ENCODE assay signal across 8 cellular contexts in the genomic region with DNA sequence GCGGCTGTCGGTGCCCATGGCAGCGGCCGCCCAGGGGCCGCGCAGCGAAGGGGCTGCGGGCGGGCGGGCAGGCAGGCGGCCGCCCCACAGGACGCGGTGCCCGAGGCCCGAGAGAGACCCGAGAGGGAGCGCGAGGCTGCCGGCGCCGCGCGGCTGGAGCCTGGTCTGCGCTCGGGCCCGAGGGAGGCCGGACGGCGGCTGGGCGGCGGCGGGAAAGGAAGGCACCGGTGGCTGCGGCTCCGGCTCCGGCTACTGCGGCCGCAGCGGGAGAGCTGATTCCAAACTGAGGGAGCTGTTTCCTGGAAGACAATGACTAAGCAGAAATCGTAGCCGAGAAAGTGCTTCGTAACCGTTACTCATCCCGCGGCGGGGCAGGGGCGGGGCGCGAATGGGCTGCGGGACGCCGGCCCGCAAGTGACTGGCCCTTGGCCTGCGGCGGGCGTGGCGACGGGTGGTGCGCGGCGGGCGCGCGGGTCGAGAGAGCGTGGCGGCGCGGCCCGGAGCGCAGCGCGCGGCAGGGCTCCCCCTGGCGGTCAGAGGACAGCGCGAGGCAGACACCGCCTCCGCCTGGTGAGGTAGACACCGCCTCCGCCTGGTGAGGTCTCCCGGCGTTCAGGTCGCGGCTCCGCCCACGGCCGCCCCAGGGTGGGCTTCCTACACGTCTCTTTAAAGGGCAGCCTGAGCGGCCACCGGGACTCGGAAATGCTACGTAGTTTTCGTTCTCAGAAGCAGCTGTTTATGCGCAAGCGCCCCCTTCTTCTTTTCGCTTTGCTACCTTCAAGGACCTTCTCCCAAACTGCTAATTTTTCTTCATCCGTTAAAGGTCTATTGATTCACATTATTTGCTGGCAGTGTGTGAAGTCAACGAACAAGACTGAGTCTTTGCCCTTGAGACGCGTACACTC. TPM values are rescaled to one million over a fixed set of nuclear protein-coding genes. Genes with fewer than 3 reads are reported as not detected.
DNase-seq lines count a peak whose midpoint lies in the region; ATAC-seq and TF ChIP-seq lines count a peak whose summit lies in the region.

A gene with protein sequence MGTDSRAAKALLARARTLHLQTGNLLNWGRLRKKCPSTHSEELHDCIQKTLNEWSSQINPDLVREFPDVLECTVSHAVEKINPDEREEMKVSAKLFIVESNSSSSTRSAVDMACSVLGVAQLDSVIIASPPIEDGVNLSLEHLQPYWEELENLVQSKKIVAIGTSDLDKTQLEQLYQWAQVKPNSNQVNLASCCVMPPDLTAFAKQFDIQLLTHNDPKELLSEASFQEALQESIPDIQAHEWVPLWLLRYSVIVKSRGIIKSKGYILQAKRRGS (minus strand): TSS at position 285 of the 905 bp plus-strand sequence. CDS start 267 bp downstream, at position 18.

- peak; percentile 65 for TF ChIP-seq CTCF in AG10803 (conservative IDR thresholded peaks at IDR 0.05; ENCODE audit: low read length)
- TF ChIP-seq CTCF in chondrocyte (IDR thresholded peaks at IDR 0.05) = peak; percentile 93
- TF ChIP-seq CTCF in kidney epithelial cell (IDR thresholded peaks at IDR 0.05; ENCODE audit: insufficient read depth, low read length, poor library complexity, severe bottlenecking) = peak; percentile 60

- ATAC-seq in GM18909 (IDR thresholded peaks at IDR 0.05; ENCODE audit: poor library complexity, unreplicated experiment) (peak; percentile 95), HG03175 (IDR thresholded peaks at IDR 0.05; ENCODE audit: unreplicated experiment) (peak; percentile 95)

- H3K36me3 Mint-ChIP-seq in chondrocyte (ENCODE audit: low read depth) = peaks cover 1% of the 10 kb centered on the region

- H3K4me3 ChIP-seq in AG10803 (ENCODE audit: low read length) (peak within 1 kb of the TSS; percentile 96), kidney epithelial cell (ENCODE audit: low read depth, low read length) (peak within 1 kb of the TSS; percentile 68)

- no peaks in the 10 kb centered on the region for H3K27me3 ChIP-seq in kidney epithelial cell (ENCODE audit: control insufficient read depth, insufficient read depth, low read length)

- peaks cover 37% of the 10 kb centered on the region for H3K4me1 Mint-ChIP-seq in chondrocyte (ENCODE audit: low read depth)

- peaks cover 7% of the 10 kb centered on the region for H3K9me3 Mint-ChIP-seq in chondrocyte (ENCODE audit: low read depth)

- H3K27me3 Mint-ChIP-seq in chondrocyte (ENCODE audit: low read depth) = no peaks in the 10 kb centered on the region

- peak within 1 kb of the TSS; percentile 86 for H3K4me3 Mint-ChIP-seq in chondrocyte (ENCODE audit: unreplicated experiment)

- H3K36me3 ChIP-seq in kidney epithelial cell (ENCODE audit: control insufficient read depth, insufficient read depth, low read length) = no peaks in the 10 kb centered on the region

- DNase-seq in AG10803 (ENCODE audit: low read depth) = peak; percentile 96
- peak; percentile 73 to 95 for DNase-seq in NCI-H446 (lab: John Stamatoyannopoulos, UW)
- peak; percentile 80 for DNase-seq in activated CD4-positive, alpha-beta T cell treated with anti-CD3 and anti-CD28 coated beads for 1 hour
- DNase-seq in chondrocyte (ENCODE audit: low spot score) = peak; percentile 95
- DNase-seq in kidney epithelial cell (ENCODE audit: low read depth) = peak; percentile 70
- peak; percentile 72 to 85 for DNase-seq in stimulated activated CD4-positive, alpha-beta T cell treated with anti-CD3 and anti-CD28 coated beads, Interleukin-15, amount 100 ng/mL, for 48 hours (ENCODE audit: low read depth in 2 of 2)

- peak within 1 kb of the TSS; percentile 82 for H3K27ac Mint-ChIP-seq in chondrocyte (ENCODE audit: unreplicated experiment)

RNA-seq across cellular contexts. Expression of the gene that starts here (rescaled TPM):
- total RNA-seq in chondrocyte = 12.0 to 13.6 TPM (median 13.2 TPM) in 3 replicates
- total RNA-seq in kidney epithelial cell = 9.6 and 11.2 TPM in 2 replicates

Comparison
In these comparisons a context has a peak if more than half of its experiments do, and no peak if none do; other contexts are left out.
1. Peak in every context shown above with its lines: DNase-seq, ATAC-seq and H3K4me3 ChIP-seq.